In the genomic region with DNA sequence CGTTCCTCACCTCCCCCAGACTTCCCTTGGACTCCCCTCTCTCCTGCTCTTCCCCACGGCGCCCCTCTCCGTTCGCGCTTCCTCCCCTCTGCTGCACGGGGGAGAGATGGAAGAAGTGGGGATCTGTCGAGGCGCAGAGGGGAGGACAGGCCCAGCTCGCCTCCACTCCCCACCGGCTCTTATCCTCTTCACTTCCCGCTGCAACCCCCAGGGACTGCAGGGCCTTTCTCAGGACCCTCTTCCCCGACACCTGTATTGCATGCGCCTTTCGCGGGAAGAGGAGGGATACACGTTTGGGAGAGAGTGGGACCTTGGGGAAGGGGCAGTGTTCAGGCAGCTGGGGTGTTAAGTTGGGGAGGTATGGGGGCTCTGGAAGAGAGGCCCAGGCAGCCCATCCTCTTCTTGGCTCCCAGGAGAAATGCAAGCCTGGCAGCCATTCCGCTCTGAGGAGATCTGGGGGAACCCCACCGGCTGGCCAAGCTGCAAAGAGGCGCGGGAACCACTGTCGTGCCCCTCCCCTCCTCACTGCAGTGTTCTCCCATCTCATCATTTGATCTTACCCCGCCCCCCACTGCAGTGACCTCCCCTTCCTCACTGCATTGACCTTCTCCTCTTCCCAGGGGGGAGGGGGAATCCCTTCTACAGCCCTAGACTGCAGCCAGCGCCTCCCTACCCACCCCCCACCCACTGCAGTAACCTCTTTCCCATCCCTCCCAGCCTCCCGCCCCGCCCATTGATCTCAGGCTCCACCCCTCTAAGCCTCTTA, we compare ENCODE assay signal across 6 cellular contexts. TPM values are rescaled to one million over a fixed set of nuclear protein-coding genes. Genes with fewer than 3 reads are reported as not detected.
A peak's percentile ranks its signal among the peaks of the same experiment; 100 is the strongest.
DNase-seq lines count a peak whose midpoint lies in the region; ATAC-seq, FAIRE-seq and TF ChIP-seq lines count a peak whose summit lies in the region.

No MANE protein-coding gene starts in this region.

- TF ChIP-seq CTCF in kidney (IDR thresholded peaks at IDR 0.05; ENCODE audit: borderline replicate concordance, extremely low read depth, insufficient read depth): no peak

- H3K36me3 ChIP-seq in GM23248 (ENCODE audit: low read depth): no peaks in the 10 kb centered on the region
- H3K36me3 ChIP-seq in kidney (ENCODE audit: control insufficient read depth in 1 of 2, insufficient read depth in 2 of 2, low read length in 2 of 2): no peaks in the 10 kb centered on the region

- intact Hi-C loops in kidney (cut with DNase I): no loop called here

- DNase-seq in GM23248: no peak
- no peak for DNase-seq in T-helper 17 cell
- peak; percentile 70 for DNase-seq in kidney
- no peak for DNase-seq in amniotic stem cell (lab: John Stamatoyannopoulos, UW)
- no peak for DNase-seq in stimulated activated CD4-positive, alpha-beta T cell treated with anti-CD3 and anti-CD28 coated beads, Interleukin-4, amount 100 ng/mL, for 1 hour

- in situ Hi-C loops in GM23248 (cut with MboI): no loop called here

- no peak for FAIRE-seq in kidney (lab: Jason Lieb, UNC)

- H3K4me1 ChIP-seq in GM23248 (ENCODE audit: insufficient read depth) (peaks cover 10% of the 10 kb centered on the region; the same call in 1 of the 2 replicates), kidney (ENCODE audit: control insufficient read depth in 1 of 2, insufficient read depth in 1 of 2, low read depth in 1 of 2, low read length in 2 of 2) (peaks cover 0 to 6% of the 10 kb centered on the region in 2 donors)

- no peaks in the 10 kb centered on the region for H3K9me2 ChIP-seq in GM23248 (ENCODE audit: insufficient read depth)

- no peaks in the 10 kb centered on the region for H4K20me1 ChIP-seq in GM23248 (ENCODE audit: insufficient read depth)

- H3K9me3 ChIP-seq in GM23248 (ENCODE audit: low read depth) (no peaks in the 10 kb centered on the region), T-helper 17 cell (ENCODE audit: control insufficient read depth, low read length, poor library complexity, severe bottlenecking) (no peaks in the 10 kb centered on the region), kidney (ENCODE audit: control insufficient read depth in 1 of 2, low read length in 2 of 2) (no peaks in the 10 kb centered on the region)

- H2AFZ ChIP-seq in GM23248: peak overlapping the region; percentile 89

- peak overlapping the region; percentile 85 for H3K27ac Mint-ChIP-seq in T-helper 17 cell

- H3K4me3 ChIP-seq in GM23248 (peak overlapping the region; percentile 94), kidney (ENCODE audit: low read length in 2 of 2) (peak overlapping the region; percentile 38 to 58)

- no peaks in the 10 kb centered on the region for H3F3A ChIP-seq in GM23248 (ENCODE audit: insufficient read depth)

- no peak for ATAC-seq in T-helper 17 cell
- ATAC-seq in HG02610 (IDR thresholded peaks at IDR 0.05; ENCODE audit: unreplicated experiment): no peak

- peak overlapping the region; percentile 98 for H3K4me3 Mint-ChIP-seq in T-helper 17 cell

- H3K36me3 Mint-ChIP-seq in T-helper 17 cell (ENCODE audit: low read depth): peaks cover 9% of the 10 kb centered on the region

- 15% methylated on average over 21 to 26 of the region's 26 CpGs for WGBS in GM23248 (ENCODE audit: low coverage in 1 of 2, low lambda C conversion rate in 2 of 2, missing lambda C conversion rate in 2 of 2), 2 experiments

- no peaks in the 10 kb centered on the region for H3K27me3 ChIP-seq in GM23248 (replicated peaks; ENCODE audit: insufficient read depth)

- peaks cover 11% of the 10 kb centered on the region; the same call in 1 of the 2 replicates for H3K79me2 ChIP-seq in GM23248 (ENCODE audit: insufficient read depth)

- H3K27ac ChIP-seq in GM23248 (no peak overlapping the region), kidney (ENCODE audit: low read depth in 2 of 2, low read length in 2 of 2) (no peak overlapping the region)

- H3K27me3 Mint-ChIP-seq in T-helper 17 cell: no peaks in the 10 kb centered on the region

- peak overlapping the region; percentile 86 for H3K4me2 ChIP-seq in GM23248 (ENCODE audit: unreplicated experiment)

- peaks cover 43% of the 10 kb centered on the region for H3K4me1 Mint-ChIP-seq in T-helper 17 cell

- peak overlapping the region; percentile 82 for H3K9ac ChIP-seq in GM23248
- no peak overlapping the region for H3K9ac ChIP-seq in kidney (ENCODE audit: low read length in 2 of 2)

RNA-seq across cellular contexts. Expression of gene ENO2, which starts 0.8 kb away (rescaled TPM):
- total RNA-seq in GM23248 (2014; rRNA removed; shearing (Covaris generic)): 10.1 and 16.3 TPM in 2 replicates
- polyA plus RNA-seq in GM23248 (2016; fragmentation: Nextera tagmentation; extraction: Ambion mirVana) (32.8 and 34.2 TPM in 2 replicates), kidney (ENCODE audit: insufficient read depth, low read depth, low replicate concordance) (10.3 TPM)
- total RNA-seq in T-helper 17 cell (10 to 100 TPM; 80.2 to 80.7 TPM), kidney (35.7 TPM)

RNA-seq across cellular contexts. Expression of gene LRRC23, which starts 10.6 kb away (rescaled TPM):
- total RNA-seq in GM23248 (2014; rRNA removed; shearing (Covaris generic)): 4.3 and 4.6 TPM in 2 replicates
- polyA plus RNA-seq in GM23248 (2016; fragmentation: Nextera tagmentation; extraction: Ambion mirVana) (4.5 and 6.2 TPM in 2 replicates), kidney (ENCODE audit: insufficient read depth, low read depth, low replicate concordance) (19.7 TPM)
- total RNA-seq in T-helper 17 cell (10 to 100 TPM in 1 of 2 donors, 1 to 10 TPM in 1; 7.3 to 13.4 TPM), kidney (16.6 TPM)

RNA-seq across cellular contexts. Expression of gene ATN1, which starts 12.6 kb away (rescaled TPM):
- total RNA-seq in GM23248 (2014; rRNA removed; shearing (Covaris generic)): 6.5 and 8.7 TPM in 2 replicates
- polyA plus RNA-seq in GM23248 (2016; fragmentation: Nextera tagmentation; extraction: Ambion mirVana): 13.3 and 14.7 TPM in 2 replicates
- 10 to 100 TPM; 24.1 to 28.9 TPM for total RNA-seq in T-helper 17 cell
- 119 TPM for total RNA-seq in kidney
- 34.2 TPM for polyA plus RNA-seq in kidney (ENCODE audit: insufficient read depth, low read depth, low replicate concordance)

RNA-seq across cellular contexts. Expression of gene RNU7-1, which starts 28.4 kb away (rescaled TPM):
- total RNA-seq in GM23248 (2014; rRNA removed; shearing (Covaris generic)): not detected in 2 replicates
- polyA plus RNA-seq in GM23248 (2016; fragmentation: Nextera tagmentation; extraction: Ambion mirVana): not detected in 2 replicates
- total RNA-seq in T-helper 17 cell: not detected
- total RNA-seq in kidney: not detected
- not detected for polyA plus RNA-seq in kidney (ENCODE audit: insufficient read depth, low read depth, low replicate concordance)

RNA-seq across cellular contexts. Expression of gene C12orf57, which starts 28.6 kb away (rescaled TPM):
- total RNA-seq in GM23248 (2014; rRNA removed; shearing (Covaris generic)): 261 and 264 TPM in 2 replicates
- polyA plus RNA-seq in GM23248 (2016; fragmentation: Nextera tagmentation; extraction: Ambion mirVana) (247 and 257 TPM in 2 replicates), kidney (ENCODE audit: insufficient read depth, low read depth, low replicate concordance) (336 TPM)
- total RNA-seq in T-helper 17 cell (100 to 1,000 TPM; 192 to 226 TPM), kidney (175 TPM)
